1 cellular context compared by ENCODE assay signal in genomic region chr13:24624801-24625231, GRCh38.
TF ChIP-seq lines count a peak whose summit lies in the region.

No MANE protein-coding gene starts in this region.

TF ChIP-seq in H1, 55 proteins besides CTCF, POLR2A, EP300 and RAD21:
- TF ChIP-seq SP1 (IDR thresholded peaks at IDR 0.05; ENCODE audit: low read depth, low read length), result no peak
- no peak for TF ChIP-seq SIRT6 (IDR thresholded peaks at IDR 0.05; ENCODE audit: low read length)
- no peak for TF ChIP-seq SIX5 (IDR thresholded peaks at IDR 0.05; ENCODE audit: low read depth, low read length)
- TF ChIP-seq POU5F1 (IDR thresholded peaks at IDR 0.05; ENCODE audit: low read depth, low read length), result no peak
- TF ChIP-seq CHD7 (IDR thresholded peaks at IDR 0.05; ENCODE audit: insufficient replicate concordance, low read length), result no peak
- TF ChIP-seq CTBP2 (IDR thresholded peaks at IDR 0.05; ENCODE audit: borderline replicate concordance, insufficient read depth, insufficient read length, low read length), result no peak
